In genomic region chrX:67290489-67291220, GRCh38 we compare ENCODE assay signal across 25 cellular contexts.
"Had no signal": no experiment of that assay in that cellular context is flagged by ENCODE, and none has a peak within 500 bp of the region (broad histone marks: within the 10 kb centered on the region; RNA-seq: fewer than 3 reads in every experiment).

No MANE protein-coding gene starts in this region.

- H3K4me1 ChIP-seq: colonic mucosa, esophagus squamous epithelium, gastrocnemius medialis, heart right ventricle, left ventricle myocardium inferior, lower lobe of right lung had no signal

- H3K4me3 ChIP-seq: colonic mucosa, esophagus squamous epithelium, gastrocnemius medialis, heart right ventricle, left ventricle myocardium inferior, lower lobe of right lung, mucosa of descending colon had no signal

- ATAC-seq: effector memory CD8-positive, alpha-beta T cell; esophagus mucosa; gastrocnemius medialis; heart right ventricle; left cardiac atrium; lower lobe of right lung; mucosa of descending colon had no signal

- FAIRE-seq: endometrium, islet of Langerhans, keratinocyte had no signal

- H3K9me3 ChIP-seq: colonic mucosa, esophagus squamous epithelium, gastrocnemius medialis, heart right ventricle, left ventricle myocardium inferior, lower lobe of right lung, mucosa of descending colon had no signal

- H3K27ac ChIP-seq: colonic mucosa, epithelial cell of prostate, esophagus squamous epithelium, gastrocnemius medialis, heart right ventricle, left ventricle myocardium inferior, lower lobe of right lung had no signal

- DNase-seq: colonic mucosa; cortex of kidney; effector CD8-positive, alpha-beta T cell; effector memory CD8-positive, alpha-beta T cell; endodermal cell; erythroblast; esophagus squamous epithelium; foreskin fibroblast; foreskin melanocyte; gastrocnemius medialis; glutamatergic neuron; head of caudate nucleus; heart right ventricle; hippocampal formation; left cardiac atrium; left ventricle myocardium inferior; lower lobe of right lung; mesenchymal stem cell; mucosa of descending colon; naive B cell had no signal

- H3K36me3 ChIP-seq: colonic mucosa, esophagus squamous epithelium, gastrocnemius medialis, heart right ventricle, left ventricle myocardium inferior, lower lobe of right lung had no signal

- H3K27me3 ChIP-seq: colonic mucosa, esophagus squamous epithelium, gastrocnemius medialis had no signal
